Comparison of ENCODE assay signal across 12 cellular contexts in the genomic region with DNA sequence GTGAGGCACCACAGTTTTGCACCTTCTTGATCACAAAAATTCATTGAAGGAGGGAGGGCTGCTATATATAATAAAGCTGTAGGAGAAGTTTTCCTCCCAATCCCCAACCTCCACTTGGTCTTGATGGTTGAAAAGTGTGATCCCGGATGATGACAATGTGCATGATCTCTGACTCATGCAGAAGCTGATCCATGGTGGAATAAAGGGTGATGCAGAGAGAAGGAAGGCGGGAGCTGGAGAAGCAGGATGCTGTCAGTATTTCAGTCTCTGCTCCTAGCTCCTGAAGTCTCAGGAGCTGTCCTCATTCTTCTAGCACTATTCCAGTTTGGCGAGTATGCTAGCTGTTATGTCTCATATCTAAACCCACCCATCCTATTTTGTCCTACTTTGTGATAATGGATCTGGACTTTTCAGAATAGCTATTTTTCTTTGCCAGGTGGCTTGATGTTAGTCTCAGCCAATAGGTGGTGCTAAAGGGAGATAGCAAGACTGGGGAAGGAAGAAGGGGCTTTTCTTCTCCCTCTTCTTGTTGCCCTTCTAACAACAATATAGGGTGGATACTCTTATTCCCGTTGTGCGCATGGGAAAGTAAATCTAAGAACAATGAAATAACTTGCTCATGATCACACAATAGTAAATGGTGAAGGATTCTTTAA.
DNase-seq lines count a peak whose midpoint lies in the region; ATAC-seq and TF ChIP-seq lines count a peak whose summit lies in the region.
"Had no signal": no experiment of that assay in that cellular context is flagged by ENCODE, and none has a peak within 500 bp of the region (broad histone marks: within the 10 kb centered on the region; RNA-seq: fewer than 3 reads in every experiment).

No MANE protein-coding gene starts in this region.

- TF ChIP-seq CTCF in GM12874 (IDR thresholded peaks at IDR 0.05; ENCODE audit: insufficient read depth, low read depth, low read length) (peak; percentile 47), OCI-LY7 (conservative IDR thresholded peaks at IDR 0.05; ENCODE audit: low read length) (peak; percentile 91), fibroblast of villous mesenchyme (IDR thresholded peaks at IDR 0.05; ENCODE audit: insufficient read depth, low read depth, low read length) (peak; percentile 42)

- H3K9me2 ChIP-seq in OCI-LY7 (ENCODE audit: insufficient read depth, low read length), result no peaks in the 10 kb centered on the region

- H3K27ac ChIP-seq in OCI-LY7 (ENCODE audit: low read depth, low read length, poor library complexity, severe bottlenecking), result no peak overlapping the region
- H3K27ac ChIP-seq: colonic mucosa had no signal

- H3K4me1 ChIP-seq in OCI-LY7 (ENCODE audit: insufficient read depth, low read length, poor library complexity, severe bottlenecking), result no peaks in the 10 kb centered on the region
- H3K4me1 ChIP-seq: colonic mucosa had no signal

- H4K20me1 ChIP-seq in OCI-LY7 (ENCODE audit: insufficient read depth, low read length), result no peaks in the 10 kb centered on the region

- ATAC-seq in natural killer cell treated with Interleukin-12 subunit alpha and Interleukin-12 subunit beta and Interleukin-15 and Interleukin-18, amount 100 ng/mL, for 72 hours, result no peak

- H2AFZ ChIP-seq in OCI-LY7 (ENCODE audit: low read length), result no peak overlapping the region

- BruUV-seq in OCI-LY7 (replicated peaks; lab: Mats Ljungman, UMichigan), result no TSS peak

- no peaks in the 10 kb centered on the region for H3K36me3 Mint-ChIP-seq in natural killer cell treated with Interleukin-12 subunit alpha and Interleukin-12 subunit beta and Interleukin-15 and Interleukin-18, amount 100 ng/mL, for 72 hours

- H3K4me2 ChIP-seq in OCI-LY7 (ENCODE audit: low read length), result no peak overlapping the region

- no peaks in the 10 kb centered on the region for H3K4me1 Mint-ChIP-seq in natural killer cell treated with Interleukin-12 subunit alpha and Interleukin-12 subunit beta and Interleukin-15 and Interleukin-18, amount 100 ng/mL, for 72 hours (ENCODE audit: low read depth in 2 of 2)

- no peaks in the 10 kb centered on the region for H3K9me3 ChIP-seq in OCI-LY7 (ENCODE audit: low read length)
- H3K9me3 ChIP-seq: colonic mucosa had no signal

- no peaks in the 10 kb centered on the region for H3K9me3 Mint-ChIP-seq in natural killer cell treated with Interleukin-12 subunit alpha and Interleukin-12 subunit beta and Interleukin-15 and Interleukin-18, amount 100 ng/mL, for 72 hours

- CTCF ChIA-PET in OCI-LY7 (lab: Charles Lee; ENCODE audit: unreplicated experiment), result interaction anchor here (0.6 to 0.7 kb wide), 3 partner anchors 12 to 139 kb away, joined by 3 to 4 read pairs (median 3); no protein-coding TSS in a partner anchor

- H3K36me3 ChIP-seq in OCI-LY7 (ENCODE audit: insufficient read depth, low read length), result no peaks in the 10 kb centered on the region
- H3K36me3 ChIP-seq: colonic mucosa had no signal

- intact Hi-C loops in OCI-LY7 (cut with micrococcal nuclease; ENCODE audit: unreplicated experiment), result no loop called here

- POLR2A ChIA-PET in OCI-LY7 (lab: Charles Lee), result interaction anchor here (0.9 to 1.3 kb wide), 2 partner anchors 29 to 249 kb away, joined by 4 read pairs; no protein-coding TSS in a partner anchor

- DNase-seq in ACHN (peak; percentile 14), OCI-LY7 (ENCODE audit: low spot score) (peak; percentile 54), fibroblast of villous mesenchyme (ENCODE audit: low read depth) (no peak), putamen (ENCODE audit: low spot score) (no peak), LoVo (ENCODE audit: low spot score) (no peak)
- DNase-seq in activated CD4-positive, alpha-beta T cell treated with anti-CD3 and anti-CD28 coated beads, Interleukin-2, amount 50 U/mL, for 4 hours, result no peak
- no peak for DNase-seq in natural killer cell treated with Interleukin-12 subunit alpha and Interleukin-12 subunit beta and Interleukin-15 and Interleukin-18, amount 100 ng/mL, for 72 hours (ENCODE audit: low spot score)
- DNase-seq: activated CD4-positive, CD25-positive, alpha-beta regulatory T cell treated with anti-CD3 and anti-CD28 coated beads, Interleukin-2, amount 50 U/mL, for 72 hours; colonic mucosa; NCI-H1930; stimulated activated CD4-positive, alpha-beta T cell treated with anti-CD3 and anti-CD28 coated beads, Interleukin-4, amount 100 ng/mL, for 4 hours had no signal

- H3K4me3 ChIP-seq in OCI-LY7 (ENCODE audit: low read depth, low read length, poor library complexity, severe bottlenecking) (no peak overlapping the region), fibroblast of villous mesenchyme (ENCODE audit: low read depth, low read length) (no peak overlapping the region)
- H3K4me3 ChIP-seq: colonic mucosa had no signal

- peaks cover 8 to 12% of the 10 kb centered on the region in 2 donors for H3K27me3 Mint-ChIP-seq in natural killer cell treated with Interleukin-12 subunit alpha and Interleukin-12 subunit beta and Interleukin-15 and Interleukin-18, amount 100 ng/mL, for 72 hours

- in situ Hi-C loops in ACHN (cut with HindIII; ENCODE audit: low pct_ligation_motif_present, low pct_unique_long_range_greater_than_20kb, low sequenced_read_pairs), result no loop called here

- H3K4me3 Mint-ChIP-seq in natural killer cell treated with Interleukin-12 subunit alpha and Interleukin-12 subunit beta and Interleukin-15 and Interleukin-18, amount 100 ng/mL, for 72 hours, result no peak overlapping the region

- H3K27ac Mint-ChIP-seq in natural killer cell treated with Interleukin-12 subunit alpha and Interleukin-12 subunit beta and Interleukin-15 and Interleukin-18, amount 100 ng/mL, for 72 hours, result no peak overlapping the region

- no peaks in the 10 kb centered on the region for H3K79me2 ChIP-seq in OCI-LY7 (ENCODE audit: insufficient read depth, low read depth, low read length)

Comparison
In these comparisons a context has a peak if more than half of its experiments do, and no peak if none do; other contexts are left out.
1. DNase-seq: peak in ACHN (single experiment) and OCI-LY7 (single experiment); none in fibroblast of villous mesenchyme (single experiment), putamen (single experiment), LoVo (single experiment), activated CD4-positive, alpha-beta T cell treated with anti-CD3 and anti-CD28 coated beads, Interleukin-2, amount 50 U/mL, for 4 hours (0 of 2) and natural killer cell treated with Interleukin-12 subunit alpha and Interleukin-12 subunit beta and Interleukin-15 and Interleukin-18, amount 100 ng/mL, for 72 hours (single experiment).
2. Peak in every context shown above with its lines, with median percentiles within 50 percentile points of each other: CTCF ChIP-seq.